In genomic region chrX:40933132-40934078, GRCh38 we compare ENCODE assay signal across 8 cellular contexts.
DNase-seq lines count a peak whose midpoint lies in the region; ATAC-seq and TF ChIP-seq lines count a peak whose summit lies in the region.

No MANE protein-coding gene starts in this region.

- peak overlapping the region; percentile 79 to 82 for H3K4me3 Mint-ChIP-seq in stimulated activated naive CD8-positive, alpha-beta T cell treated with anti-CD3 and anti-CD28 coated beads, Interleukin-15, amount 100 ng/mL, for 72 hours

- H3K4me3 ChIP-seq in OCI-LY7 (ENCODE audit: low read depth, low read length, poor library complexity, severe bottlenecking) (no peak overlapping the region), astrocyte of the spinal cord (ENCODE audit: low read depth, low read length) (peak overlapping the region; percentile 0)

- no TSS peak for BruUV-seq in OCI-LY7 (replicated peaks; lab: Mats Ljungman, UMichigan)

- intact Hi-C loops in OCI-LY7 (cut with micrococcal nuclease; ENCODE audit: unreplicated experiment): no loop called here

- peaks cover 24% of the 10 kb centered on the region for H3K4me1 Mint-ChIP-seq in stimulated activated naive CD8-positive, alpha-beta T cell treated with anti-CD3 and anti-CD28 coated beads, Interleukin-15, amount 100 ng/mL, for 72 hours

- H3K9me3 ChIP-seq in OCI-LY7 (ENCODE audit: low read length): no peaks in the 10 kb centered on the region

- TF ChIP-seq CTCF in OCI-LY7 (conservative IDR thresholded peaks at IDR 0.05; ENCODE audit: low read length) (no peak), astrocyte of the spinal cord (IDR thresholded peaks at IDR 0.05; ENCODE audit: low read depth, low read length) (no peak)

- DNase-seq in H4 (ENCODE audit: low spot score): peak; percentile 52
- DNase-seq in OCI-LY7 (ENCODE audit: low spot score): no peak
- DNase-seq in astrocyte of the spinal cord (ENCODE audit: low read depth, low spot score): peak; percentile 61
- DNase-seq in left lobe of liver (ENCODE audit: low spot score): no peak
- no peak for DNase-seq in stimulated activated naive CD8-positive, alpha-beta T cell treated with anti-CD3 and anti-CD28 coated beads, Interleukin-15, amount 100 ng/mL, for 72 hours

- H3K27ac ChIP-seq in OCI-LY7 (ENCODE audit: low read depth, low read length, poor library complexity, severe bottlenecking): no peak overlapping the region

- ATAC-seq in left lobe of liver (peak; percentile 43), GM21423 (IDR thresholded peaks at IDR 0.05; ENCODE audit: unreplicated experiment) (no peak), GM19463 (IDR thresholded peaks at IDR 0.05; ENCODE audit: unreplicated experiment) (no peak), HG02798 (IDR thresholded peaks at IDR 0.05; ENCODE audit: poor library complexity, unreplicated experiment) (no peak)
- peak; percentile 26 for ATAC-seq in stimulated activated naive CD8-positive, alpha-beta T cell treated with anti-CD3 and anti-CD28 coated beads, Interleukin-15, amount 100 ng/mL, for 72 hours

- H3K4me2 ChIP-seq in OCI-LY7 (ENCODE audit: low read length): no peak overlapping the region

- H3K27ac Mint-ChIP-seq in stimulated activated naive CD8-positive, alpha-beta T cell treated with anti-CD3 and anti-CD28 coated beads, Interleukin-15, amount 100 ng/mL, for 72 hours: peak overlapping the region; percentile 94 to 97

- no peaks in the 10 kb centered on the region for H3K27me3 Mint-ChIP-seq in stimulated activated naive CD8-positive, alpha-beta T cell treated with anti-CD3 and anti-CD28 coated beads, Interleukin-15, amount 100 ng/mL, for 72 hours

- H3K9me2 ChIP-seq in OCI-LY7 (ENCODE audit: insufficient read depth, low read length): no peaks in the 10 kb centered on the region

- in situ Hi-C loops in astrocyte of the spinal cord (cut with HindIII; ENCODE audit: low sequenced_read_pairs): no loop called here

- no peaks in the 10 kb centered on the region for H3K79me2 ChIP-seq in OCI-LY7 (ENCODE audit: insufficient read depth, low read depth, low read length)

- peaks cover 2 to 4% of the 10 kb centered on the region in 2 donors for H3K9me3 Mint-ChIP-seq in stimulated activated naive CD8-positive, alpha-beta T cell treated with anti-CD3 and anti-CD28 coated beads, Interleukin-15, amount 100 ng/mL, for 72 hours

- H4K20me1 ChIP-seq in OCI-LY7 (ENCODE audit: insufficient read depth, low read length): no peaks in the 10 kb centered on the region

- POLR2A ChIA-PET in OCI-LY7 (lab: Charles Lee): no interaction called here

- CTCF ChIA-PET in OCI-LY7 (lab: Charles Lee; ENCODE audit: unreplicated experiment): no interaction called here

- H2AFZ ChIP-seq in OCI-LY7 (ENCODE audit: low read length): 0 out of 2 replicates have a peak overlapping the region, but pooled peaks have one; percentile 25

- no peaks in the 10 kb centered on the region for H3K4me1 ChIP-seq in OCI-LY7 (ENCODE audit: insufficient read depth, low read length, poor library complexity, severe bottlenecking)

- no peaks in the 10 kb centered on the region for H3K36me3 ChIP-seq in OCI-LY7 (ENCODE audit: insufficient read depth, low read length)

Comparison
In these comparisons a context has a peak if more than half of its experiments do, and no peak if none do; other contexts are left out.
1. DNase-seq: peak in H4 (single experiment) and astrocyte of the spinal cord (single experiment); none in OCI-LY7 (single experiment), left lobe of liver (single experiment) and stimulated activated naive CD8-positive, alpha-beta T cell treated with anti-CD3 and anti-CD28 coated beads, Interleukin-15, amount 100 ng/mL, for 72 hours (0 of 2).
2. ATAC-seq: peak in left lobe of liver (single experiment) and stimulated activated naive CD8-positive, alpha-beta T cell treated with anti-CD3 and anti-CD28 coated beads, Interleukin-15, amount 100 ng/mL, for 72 hours (single experiment); none in GM21423 (single experiment), GM19463 (single experiment) and HG02798 (single experiment).